15 cellular contexts compared by ENCODE assay signal in the genomic region with DNA sequence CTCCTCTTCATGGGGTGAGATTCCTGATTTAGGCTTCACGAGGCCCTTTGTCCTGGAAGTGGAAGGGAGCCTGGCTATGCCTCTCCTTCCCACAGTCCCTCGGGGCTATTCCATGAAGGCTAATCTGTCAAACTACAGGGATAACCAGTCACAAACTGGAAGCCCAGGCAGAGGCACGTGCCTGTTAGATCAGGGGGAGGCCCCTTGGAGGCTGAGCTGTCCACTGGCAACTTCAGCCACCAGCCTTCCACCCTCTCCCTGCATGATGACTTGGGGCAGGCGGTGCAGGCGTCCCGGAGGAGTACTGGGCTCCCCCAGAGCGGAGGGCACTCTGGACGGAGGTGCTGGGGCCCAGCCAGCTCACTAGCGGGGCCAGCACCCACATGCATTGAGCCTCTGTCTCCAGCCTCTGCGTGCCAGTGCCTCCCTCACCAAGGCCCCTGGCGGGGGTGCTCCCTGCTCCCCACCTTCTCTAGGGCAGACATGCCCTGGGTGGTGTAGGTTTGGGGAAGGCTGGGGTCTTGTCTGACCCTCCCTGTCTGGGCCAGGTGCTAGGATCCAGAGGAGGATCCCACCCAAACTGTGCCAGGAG. TPM values are rescaled to one million over a fixed set of nuclear protein-coding genes. Genes with fewer than 3 reads are reported as not detected.
DNase-seq lines count a peak whose midpoint lies in the region; ATAC-seq and TF ChIP-seq lines count a peak whose summit lies in the region.
"Had no signal": no experiment of that assay in that cellular context is flagged by ENCODE, and none has a peak within 500 bp of the region (broad histone marks: within the 10 kb centered on the region; RNA-seq: fewer than 3 reads in every experiment).

No MANE protein-coding gene starts in this region.

- intact Hi-C loops in left ventricle myocardium superior (cut with micrococcal nuclease) (no loop called here), cardiac septum (cut with DNase I) (no loop called here), lower lobe of right lung (cut with DNase I) (no loop called here)

- H3K4me2 ChIP-seq in osteoblast (ENCODE audit: insufficient read depth, low read length) = no peak overlapping the region
- H3K4me2 ChIP-seq: GM23338 had no signal

- no peaks in the 10 kb centered on the region for H3K79me2 ChIP-seq in osteoblast (ENCODE audit: insufficient read depth, low read length)

- TF ChIP-seq CTCF in lower lobe of right lung (IDR thresholded peaks at IDR 0.05) (no peak), osteoblast (IDR thresholded peaks at IDR 0.05; ENCODE audit: extremely low read depth, low read depth, low read length) (no peak)

- no peak overlapping the region for H3K4me3 ChIP-seq in lower lobe of right lung
- H3K4me3 ChIP-seq in osteoblast (ENCODE audit: insufficient read depth, low read length) = no peak overlapping the region
- H3K4me3 ChIP-seq: GM23338 had no signal

- H3K27ac ChIP-seq in lower lobe of right lung (no peak overlapping the region), osteoblast (ENCODE audit: low read depth, low read length) (no peak overlapping the region)

- DNase-seq in left ventricle myocardium superior (peak; percentile 18), cardiac septum (ENCODE audit: low spot score) (no peak), lower lobe of right lung (peak; percentile 32), osteoblast (ENCODE audit: insufficient read length, low spot score, missing footprints) (peak; percentile 90), CD1c-positive myeloid dendritic cell (ENCODE audit: extremely low spot score) (no peak), COLO668 (lab: John Stamatoyannopoulos, UW; ENCODE audit: unreplicated experiment) (no peak), H4 (ENCODE audit: low spot score) (no peak)
- DNase-seq: ACHN; C1 segment of cervical spinal cord; CD4-positive, alpha-beta memory T cell; COR-L47; DMS153; EL; H9 had no signal

- H3K27me3 ChIP-seq in lower lobe of right lung (ENCODE audit: low read depth) = no peaks in the 10 kb centered on the region
- H3K27me3 ChIP-seq in osteoblast (ENCODE audit: insufficient read depth, low read length) = peaks cover 5% of the 10 kb centered on the region

- H3K4me1 ChIP-seq in lower lobe of right lung (peaks cover 14% of the 10 kb centered on the region), osteoblast (ENCODE audit: insufficient read depth, low read length) (no peaks in the 10 kb centered on the region)

- H4K20me1 ChIP-seq in osteoblast (ENCODE audit: insufficient read depth, low read length) = no peaks in the 10 kb centered on the region

- ATAC-seq in left ventricle myocardium superior (no peak), lower lobe of right lung (no peak)
- ATAC-seq: GM23338 had no signal

- no peak overlapping the region for H2AFZ ChIP-seq in osteoblast (ENCODE audit: low read length)
- H2AFZ ChIP-seq: GM23338 had no signal

- no peaks in the 10 kb centered on the region for H3K36me3 ChIP-seq in lower lobe of right lung
- H3K36me3 ChIP-seq in osteoblast (ENCODE audit: insufficient read depth, low read length) = no peaks in the 10 kb centered on the region

- H3K9me3 ChIP-seq in lower lobe of right lung (no peaks in the 10 kb centered on the region), osteoblast (ENCODE audit: low read depth, low read length) (no peaks in the 10 kb centered on the region)

RNA-seq across cellular contexts. Expression of gene WNT11, which starts 42.9 kb away (rescaled TPM):
- total RNA-seq in left ventricle myocardium superior (15.2 TPM), cardiac septum (9.2 TPM), lower lobe of right lung (9.2 TPM), osteoblast (under 0.01 and 0.36 TPM in 2 replicates)
- total RNA-seq in H4 (2014; rRNA removed; shearing (Covaris generic)) = 0.76 TPM in 1 of 2 replicates, not detected in the other
- total RNA-seq: H9 had no signal

Comparison
In these comparisons a context has a peak if more than half of its experiments do, and no peak if none do; other contexts are left out.
1. DNase-seq: peak in left ventricle myocardium superior (single experiment), lower lobe of right lung (single experiment) and osteoblast (single experiment); none in cardiac septum (single experiment), CD1c-positive myeloid dendritic cell (single experiment), COLO668 (single experiment) and H4 (single experiment).